1 cellular context compared by ENCODE assay signal in genomic region chr11:76810151-76810853, GRCh38.
TF ChIP-seq lines count a peak whose summit lies in the region.

No MANE protein-coding gene starts in this region.

TF ChIP-seq in GM23338, 12 proteins besides CTCF, POLR2A, EP300 and RAD21 (continued from another document):
- TF ChIP-seq EZH2phosphoT487 (IDR thresholded peaks at IDR 0.05; ENCODE audit: unreplicated experiment) (no peak), CREB1 (CRISPR knock-in tag; IDR thresholded peaks at IDR 0.05; ENCODE audit: low read depth) (no peak), JUNB (IDR thresholded peaks at IDR 0.05; ENCODE audit: unreplicated experiment) (no peak), ZNF331 (CRISPR knock-in tag; IDR thresholded peaks at IDR 0.05; ENCODE audit: low read depth) (no peak), POLR2AphosphoS5 (IDR thresholded peaks at IDR 0.05; ENCODE audit: low read depth) (no peak), STAT1 (IDR thresholded peaks at IDR 0.05; ENCODE audit: unreplicated experiment) (no peak), NANOG (IDR thresholded peaks at IDR 0.05; ENCODE audit: borderline replicate concordance) (no peak)
